1 cellular context compared by ENCODE assay signal in the genomic region with DNA sequence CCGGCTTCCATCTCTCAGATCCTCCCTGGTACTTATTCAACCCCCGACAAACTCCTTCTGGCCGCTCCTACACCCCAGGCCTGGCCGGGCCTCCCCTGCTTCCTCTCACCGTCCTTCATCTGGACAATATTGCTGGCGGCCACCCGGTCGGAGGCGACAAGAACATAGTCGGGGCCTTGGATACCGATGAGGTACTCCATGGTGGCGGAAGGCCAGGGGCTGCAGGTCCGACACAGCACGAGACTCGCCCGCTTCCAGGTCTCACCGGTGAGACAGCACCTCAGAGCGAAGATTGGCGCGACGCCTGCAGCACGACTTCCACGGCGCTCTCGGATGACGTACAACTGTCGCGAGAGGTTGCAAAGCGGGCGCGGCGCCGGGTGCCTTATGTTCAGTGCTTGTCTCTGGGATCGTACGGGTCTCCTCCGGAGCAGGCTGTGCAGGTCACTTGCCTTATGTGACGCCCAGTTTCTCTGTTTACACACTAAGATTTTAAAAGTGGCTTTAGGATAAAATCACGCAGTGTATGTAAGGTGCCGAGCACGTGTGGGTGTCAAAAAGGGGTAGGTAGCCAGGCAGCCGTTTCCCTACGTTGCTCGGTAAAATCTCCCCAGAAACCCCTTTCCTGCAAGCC.
TF ChIP-seq lines count a peak whose summit lies in the region.

A gene (minus strand): TSS at position 294 of the 634 bp plus-strand sequence. CDS start 94 bp downstream, at position 200.

TF ChIP-seq in HepG2, 621 proteins besides CTCF, POLR2A, EP300 and RAD21 (continued from another document and continues in another):
- TF ChIP-seq, protein P1, sequence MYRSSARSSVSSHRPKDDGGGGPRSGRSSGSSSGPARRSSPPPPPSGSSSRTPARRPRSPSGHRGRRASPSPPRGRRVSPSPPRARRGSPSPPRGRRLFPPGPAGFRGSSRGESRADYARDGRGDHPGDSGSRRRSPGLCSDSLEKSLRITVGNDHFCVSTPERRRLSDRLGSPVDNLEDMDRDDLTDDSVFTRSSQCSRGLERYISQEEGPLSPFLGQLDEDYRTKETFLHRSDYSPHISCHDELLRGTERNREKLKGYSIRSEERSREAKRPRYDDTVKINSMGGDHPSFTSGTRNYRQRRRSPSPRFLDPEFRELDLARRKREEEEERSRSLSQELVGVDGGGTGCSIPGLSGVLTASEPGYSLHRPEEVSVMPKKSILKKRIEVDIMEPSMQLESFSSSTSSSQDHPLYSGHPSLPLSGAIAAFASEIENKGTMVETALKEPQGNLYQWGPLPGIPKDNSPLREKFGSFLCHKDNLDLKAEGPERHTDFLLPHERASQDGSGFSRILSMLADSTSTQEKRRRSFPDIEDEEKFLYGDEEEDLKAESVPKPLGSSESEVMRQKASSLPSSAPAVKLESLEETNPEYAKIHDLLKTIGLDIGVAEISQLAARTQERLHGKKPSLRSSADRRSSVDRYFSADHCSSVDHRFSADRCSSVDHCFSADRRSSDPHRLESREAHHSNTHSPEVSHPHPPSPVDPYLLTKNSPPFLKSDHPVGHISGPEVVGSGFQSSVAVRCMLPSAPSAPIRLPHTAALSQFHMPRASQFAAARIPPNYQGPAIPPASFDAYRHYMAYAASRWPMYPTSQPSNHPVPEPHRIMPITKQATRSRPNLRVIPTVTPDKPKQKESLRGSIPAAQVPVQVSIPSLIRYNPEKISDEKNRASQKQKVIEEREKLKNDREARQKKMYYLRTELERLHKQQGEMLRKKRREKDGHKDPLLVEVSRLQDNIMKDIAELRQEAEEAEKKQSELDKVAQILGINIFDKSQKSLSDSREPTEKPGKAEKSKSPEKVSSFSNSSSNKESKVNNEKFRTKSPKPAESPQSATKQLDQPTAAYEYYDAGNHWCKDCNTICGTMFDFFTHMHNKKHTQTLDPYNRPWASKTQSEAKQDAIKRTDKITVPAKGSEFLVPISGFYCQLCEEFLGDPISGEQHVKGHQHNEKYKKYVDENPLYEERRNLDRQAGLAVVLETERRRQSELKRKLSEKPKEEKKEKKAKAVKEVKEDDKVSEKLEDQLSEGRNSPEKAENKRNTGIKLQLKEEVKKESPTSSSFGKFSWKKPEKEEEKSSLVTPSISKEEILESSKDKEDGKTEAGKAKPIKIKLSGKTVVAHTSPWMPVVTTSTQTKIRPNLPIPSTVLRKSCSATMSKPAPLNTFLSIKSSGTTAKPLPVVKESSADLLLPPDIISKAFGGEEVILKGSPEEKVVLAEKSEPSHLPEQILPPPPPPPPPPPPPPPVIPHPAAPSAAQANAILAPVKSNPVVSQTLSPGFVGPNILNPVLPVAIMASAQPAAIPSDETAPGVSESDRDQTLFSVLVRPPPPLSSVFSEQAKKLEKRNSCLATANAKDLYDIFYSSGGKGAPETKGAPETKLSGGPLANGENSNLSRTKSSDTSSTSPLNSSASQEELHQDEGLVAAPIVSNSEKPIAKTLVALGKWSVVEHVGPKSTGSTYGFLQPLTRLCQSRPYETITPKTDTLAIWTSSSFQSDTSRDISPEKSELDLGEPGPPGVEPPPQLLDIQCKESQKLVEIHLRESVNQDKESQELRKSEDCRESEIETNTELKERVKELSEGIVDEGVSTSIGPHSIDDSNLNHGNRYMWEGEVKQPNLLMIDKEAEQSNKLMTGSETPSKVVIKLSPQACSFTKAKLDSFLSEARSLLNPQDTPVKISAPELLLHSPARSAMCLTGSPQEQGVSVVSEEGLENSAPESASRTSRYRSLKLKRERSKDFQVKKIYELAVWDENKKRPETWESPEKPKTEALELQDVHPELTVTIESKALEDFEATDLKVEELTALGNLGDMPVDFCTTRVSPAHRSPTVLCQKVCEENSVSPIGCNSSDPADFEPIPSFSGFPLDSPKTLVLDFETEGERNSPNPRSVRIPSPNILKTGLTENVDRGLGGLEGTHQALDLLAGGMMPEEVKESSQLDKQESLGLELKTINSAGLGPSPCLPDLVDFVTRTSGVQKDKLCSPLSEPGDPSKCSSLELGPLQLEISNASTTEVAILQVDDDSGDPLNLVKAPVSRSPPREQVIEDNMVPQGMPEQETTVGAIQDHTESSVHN (CRISPR knock-in tag; IDR thresholded peaks at IDR 0.05): no peak
- TF ChIP-seq, protein P2, sequence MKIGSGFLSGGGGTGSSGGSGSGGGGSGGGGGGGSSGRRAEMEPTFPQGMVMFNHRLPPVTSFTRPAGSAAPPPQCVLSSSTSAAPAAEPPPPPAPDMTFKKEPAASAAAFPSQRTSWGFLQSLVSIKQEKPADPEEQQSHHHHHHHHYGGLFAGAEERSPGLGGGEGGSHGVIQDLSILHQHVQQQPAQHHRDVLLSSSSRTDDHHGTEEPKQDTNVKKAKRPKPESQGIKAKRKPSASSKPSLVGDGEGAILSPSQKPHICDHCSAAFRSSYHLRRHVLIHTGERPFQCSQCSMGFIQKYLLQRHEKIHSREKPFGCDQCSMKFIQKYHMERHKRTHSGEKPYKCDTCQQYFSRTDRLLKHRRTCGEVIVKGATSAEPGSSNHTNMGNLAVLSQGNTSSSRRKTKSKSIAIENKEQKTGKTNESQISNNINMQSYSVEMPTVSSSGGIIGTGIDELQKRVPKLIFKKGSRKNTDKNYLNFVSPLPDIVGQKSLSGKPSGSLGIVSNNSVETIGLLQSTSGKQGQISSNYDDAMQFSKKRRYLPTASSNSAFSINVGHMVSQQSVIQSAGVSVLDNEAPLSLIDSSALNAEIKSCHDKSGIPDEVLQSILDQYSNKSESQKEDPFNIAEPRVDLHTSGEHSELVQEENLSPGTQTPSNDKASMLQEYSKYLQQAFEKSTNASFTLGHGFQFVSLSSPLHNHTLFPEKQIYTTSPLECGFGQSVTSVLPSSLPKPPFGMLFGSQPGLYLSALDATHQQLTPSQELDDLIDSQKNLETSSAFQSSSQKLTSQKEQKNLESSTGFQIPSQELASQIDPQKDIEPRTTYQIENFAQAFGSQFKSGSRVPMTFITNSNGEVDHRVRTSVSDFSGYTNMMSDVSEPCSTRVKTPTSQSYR (CRISPR knock-in tag; IDR thresholded peaks at IDR 0.05; ENCODE audit: borderline replicate concordance): peak; percentile 42; the same call in 1 of the 2 replicates
- TF ChIP-seq ZFP37 (CRISPR knock-in tag; IDR thresholded peaks at IDR 0.05; ENCODE audit: borderline replicate concordance) (peak; percentile 55; the same call in 1 of the 2 replicates), ZNF616 (CRISPR knock-in tag; IDR thresholded peaks at IDR 0.05; ENCODE audit: low read depth) (no peak; the same call in 1 of the 2 replicates), ZNF850 (CRISPR knock-in tag; conservative IDR thresholded peaks at IDR 0.05) (no peak), ZNF101 (CRISPR knock-in tag; IDR thresholded peaks at IDR 0.05; ENCODE audit: borderline replicate concordance, low read depth) (0 out of 2 replicates have a peak, but pooled peaks have one; percentile 56), CREM (IDR thresholded peaks at IDR 0.05) (peak; percentile 99), CREM (CRISPR knock-in tag; IDR thresholded peaks at IDR 0.05) (peak; percentile 89), ZNF746 (CRISPR knock-in tag; IDR thresholded peaks at IDR 0.05) (no peak), ZNF430 (CRISPR knock-in tag; IDR thresholded peaks at IDR 0.05) (peak; percentile 87)
- TF ChIP-seq, protein P3, sequence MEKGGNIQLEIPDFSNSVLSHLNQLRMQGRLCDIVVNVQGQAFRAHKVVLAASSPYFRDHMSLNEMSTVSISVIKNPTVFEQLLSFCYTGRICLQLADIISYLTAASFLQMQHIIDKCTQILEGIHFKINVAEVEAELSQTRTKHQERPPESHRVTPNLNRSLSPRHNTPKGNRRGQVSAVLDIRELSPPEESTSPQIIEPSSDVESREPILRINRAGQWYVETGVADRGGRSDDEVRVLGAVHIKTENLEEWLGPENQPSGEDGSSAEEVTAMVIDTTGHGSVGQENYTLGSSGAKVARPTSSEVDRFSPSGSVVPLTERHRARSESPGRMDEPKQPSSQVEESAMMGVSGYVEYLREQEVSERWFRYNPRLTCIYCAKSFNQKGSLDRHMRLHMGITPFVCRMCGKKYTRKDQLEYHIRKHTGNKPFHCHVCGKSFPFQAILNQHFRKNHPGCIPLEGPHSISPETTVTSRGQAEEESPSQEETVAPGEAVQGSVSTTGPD (CRISPR knock-in tag; IDR thresholded peaks at IDR 0.05): no peak
- TF ChIP-seq, protein P4, sequence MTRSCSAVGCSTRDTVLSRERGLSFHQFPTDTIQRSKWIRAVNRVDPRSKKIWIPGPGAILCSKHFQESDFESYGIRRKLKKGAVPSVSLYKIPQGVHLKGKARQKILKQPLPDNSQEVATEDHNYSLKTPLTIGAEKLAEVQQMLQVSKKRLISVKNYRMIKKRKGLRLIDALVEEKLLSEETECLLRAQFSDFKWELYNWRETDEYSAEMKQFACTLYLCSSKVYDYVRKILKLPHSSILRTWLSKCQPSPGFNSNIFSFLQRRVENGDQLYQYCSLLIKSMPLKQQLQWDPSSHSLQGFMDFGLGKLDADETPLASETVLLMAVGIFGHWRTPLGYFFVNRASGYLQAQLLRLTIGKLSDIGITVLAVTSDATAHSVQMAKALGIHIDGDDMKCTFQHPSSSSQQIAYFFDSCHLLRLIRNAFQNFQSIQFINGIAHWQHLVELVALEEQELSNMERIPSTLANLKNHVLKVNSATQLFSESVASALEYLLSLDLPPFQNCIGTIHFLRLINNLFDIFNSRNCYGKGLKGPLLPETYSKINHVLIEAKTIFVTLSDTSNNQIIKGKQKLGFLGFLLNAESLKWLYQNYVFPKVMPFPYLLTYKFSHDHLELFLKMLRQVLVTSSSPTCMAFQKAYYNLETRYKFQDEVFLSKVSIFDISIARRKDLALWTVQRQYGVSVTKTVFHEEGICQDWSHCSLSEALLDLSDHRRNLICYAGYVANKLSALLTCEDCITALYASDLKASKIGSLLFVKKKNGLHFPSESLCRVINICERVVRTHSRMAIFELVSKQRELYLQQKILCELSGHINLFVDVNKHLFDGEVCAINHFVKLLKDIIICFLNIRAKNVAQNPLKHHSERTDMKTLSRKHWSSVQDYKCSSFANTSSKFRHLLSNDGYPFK (CRISPR knock-in tag; IDR thresholded peaks at IDR 0.05; ENCODE audit: borderline replicate concordance): peak; percentile 64; the same call in 1 of the 2 replicates
- TF ChIP-seq, protein P5, sequence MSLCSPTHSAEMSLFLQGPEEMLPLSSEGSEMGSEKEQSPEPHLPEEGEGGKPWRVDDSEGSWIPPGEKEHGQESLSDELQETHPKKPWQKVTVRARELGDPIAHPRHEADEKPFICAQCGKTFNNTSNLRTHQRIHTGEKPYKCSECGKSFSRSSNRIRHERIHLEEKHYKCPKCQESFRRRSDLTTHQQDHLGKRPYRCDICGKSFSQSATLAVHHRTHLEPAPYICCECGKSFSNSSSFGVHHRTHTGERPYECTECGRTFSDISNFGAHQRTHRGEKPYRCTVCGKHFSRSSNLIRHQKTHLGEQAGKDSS (CRISPR knock-in tag; IDR thresholded peaks at IDR 0.05; ENCODE audit: borderline replicate concordance, low read depth): peak; percentile 44; the same call in 1 of the 2 replicates
- TF ChIP-seq, protein P6, sequence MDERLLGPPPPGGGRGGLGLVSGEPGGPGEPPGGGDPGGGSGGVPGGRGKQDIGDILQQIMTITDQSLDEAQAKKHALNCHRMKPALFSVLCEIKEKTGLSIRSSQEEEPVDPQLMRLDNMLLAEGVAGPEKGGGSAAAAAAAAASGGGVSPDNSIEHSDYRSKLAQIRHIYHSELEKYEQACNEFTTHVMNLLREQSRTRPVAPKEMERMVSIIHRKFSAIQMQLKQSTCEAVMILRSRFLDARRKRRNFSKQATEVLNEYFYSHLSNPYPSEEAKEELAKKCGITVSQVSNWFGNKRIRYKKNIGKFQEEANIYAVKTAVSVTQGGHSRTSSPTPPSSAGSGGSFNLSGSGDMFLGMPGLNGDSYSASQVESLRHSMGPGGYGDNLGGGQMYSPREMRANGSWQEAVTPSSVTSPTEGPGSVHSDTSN (CRISPR knock-in tag; IDR thresholded peaks at IDR 0.05): no peak
- TF ChIP-seq, protein P7, sequence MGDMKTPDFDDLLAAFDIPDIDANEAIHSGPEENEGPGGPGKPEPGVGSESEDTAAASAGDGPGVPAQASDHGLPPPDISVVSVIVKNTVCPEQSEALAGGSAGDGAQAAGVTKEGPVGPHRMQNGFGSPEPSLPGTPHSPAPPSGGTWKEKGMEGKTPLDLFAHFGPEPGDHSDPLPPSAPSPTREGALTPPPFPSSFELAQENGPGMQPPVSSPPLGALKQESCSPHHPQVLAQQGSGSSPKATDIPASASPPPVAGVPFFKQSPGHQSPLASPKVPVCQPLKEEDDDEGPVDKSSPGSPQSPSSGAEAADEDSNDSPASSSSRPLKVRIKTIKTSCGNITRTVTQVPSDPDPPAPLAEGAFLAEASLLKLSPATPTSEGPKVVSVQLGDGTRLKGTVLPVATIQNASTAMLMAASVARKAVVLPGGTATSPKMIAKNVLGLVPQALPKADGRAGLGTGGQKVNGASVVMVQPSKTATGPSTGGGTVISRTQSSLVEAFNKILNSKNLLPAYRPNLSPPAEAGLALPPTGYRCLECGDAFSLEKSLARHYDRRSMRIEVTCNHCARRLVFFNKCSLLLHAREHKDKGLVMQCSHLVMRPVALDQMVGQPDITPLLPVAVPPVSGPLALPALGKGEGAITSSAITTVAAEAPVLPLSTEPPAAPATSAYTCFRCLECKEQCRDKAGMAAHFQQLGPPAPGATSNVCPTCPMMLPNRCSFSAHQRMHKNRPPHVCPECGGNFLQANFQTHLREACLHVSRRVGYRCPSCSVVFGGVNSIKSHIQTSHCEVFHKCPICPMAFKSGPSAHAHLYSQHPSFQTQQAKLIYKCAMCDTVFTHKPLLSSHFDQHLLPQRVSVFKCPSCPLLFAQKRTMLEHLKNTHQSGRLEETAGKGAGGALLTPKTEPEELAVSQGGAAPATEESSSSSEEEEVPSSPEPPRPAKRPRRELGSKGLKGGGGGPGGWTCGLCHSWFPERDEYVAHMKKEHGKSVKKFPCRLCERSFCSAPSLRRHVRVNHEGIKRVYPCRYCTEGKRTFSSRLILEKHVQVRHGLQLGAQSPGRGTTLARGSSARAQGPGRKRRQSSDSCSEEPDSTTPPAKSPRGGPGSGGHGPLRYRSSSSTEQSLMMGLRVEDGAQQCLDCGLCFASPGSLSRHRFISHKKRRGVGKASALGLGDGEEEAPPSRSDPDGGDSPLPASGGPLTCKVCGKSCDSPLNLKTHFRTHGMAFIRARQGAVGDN (CRISPR knock-in tag; IDR thresholded peaks at IDR 0.05): peak; percentile 87
- TF ChIP-seq, protein P8, sequence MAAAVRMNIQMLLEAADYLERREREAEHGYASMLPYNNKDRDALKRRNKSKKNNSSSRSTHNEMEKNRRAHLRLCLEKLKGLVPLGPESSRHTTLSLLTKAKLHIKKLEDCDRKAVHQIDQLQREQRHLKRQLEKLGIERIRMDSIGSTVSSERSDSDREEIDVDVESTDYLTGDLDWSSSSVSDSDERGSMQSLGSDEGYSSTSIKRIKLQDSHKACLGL (CRISPR knock-in tag; IDR thresholded peaks at IDR 0.05): peak; percentile 78; the same call in 1 of the 2 replicates
- TF ChIP-seq, protein P9, sequence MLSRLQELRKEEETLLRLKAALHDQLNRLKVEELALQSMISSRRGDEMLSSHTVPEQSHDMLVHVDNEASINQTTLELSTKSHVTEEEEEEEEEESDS (CRISPR knock-in tag; IDR thresholded peaks at IDR 0.05; ENCODE audit: borderline replicate concordance): no peak
- TF ChIP-seq, protein P10, sequence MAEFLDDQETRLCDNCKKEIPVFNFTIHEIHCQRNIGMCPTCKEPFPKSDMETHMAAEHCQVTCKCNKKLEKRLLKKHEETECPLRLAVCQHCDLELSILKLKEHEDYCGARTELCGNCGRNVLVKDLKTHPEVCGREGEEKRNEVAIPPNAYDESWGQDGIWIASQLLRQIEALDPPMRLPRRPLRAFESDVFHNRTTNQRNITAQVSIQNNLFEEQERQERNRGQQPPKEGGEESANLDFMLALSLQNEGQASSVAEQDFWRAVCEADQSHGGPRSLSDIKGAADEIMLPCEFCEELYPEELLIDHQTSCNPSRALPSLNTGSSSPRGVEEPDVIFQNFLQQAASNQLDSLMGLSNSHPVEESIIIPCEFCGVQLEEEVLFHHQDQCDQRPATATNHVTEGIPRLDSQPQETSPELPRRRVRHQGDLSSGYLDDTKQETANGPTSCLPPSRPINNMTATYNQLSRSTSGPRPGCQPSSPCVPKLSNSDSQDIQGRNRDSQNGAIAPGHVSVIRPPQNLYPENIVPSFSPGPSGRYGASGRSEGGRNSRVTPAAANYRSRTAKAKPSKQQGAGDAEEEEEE (CRISPR knock-in tag; IDR thresholded peaks at IDR 0.05; ENCODE audit: borderline replicate concordance): no peak
